In the genomic region with DNA sequence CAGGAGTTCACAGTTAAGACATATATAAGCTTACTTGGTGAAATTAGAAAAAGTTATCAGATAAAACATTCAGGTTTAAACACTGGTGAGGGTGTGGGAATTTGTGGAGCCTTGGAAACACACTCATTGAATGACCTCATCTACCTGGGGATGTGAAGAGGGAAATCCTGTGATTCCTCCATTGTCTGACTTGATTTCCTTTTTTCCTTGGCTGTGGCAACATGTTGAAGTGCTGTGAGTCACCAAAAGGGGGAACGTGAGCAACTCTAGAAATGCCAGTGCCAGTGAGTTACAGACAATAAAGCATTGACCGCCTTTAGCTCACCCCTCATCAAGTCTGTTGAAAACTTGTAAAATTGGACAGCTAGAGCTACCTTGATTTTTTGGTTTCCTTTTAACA, we compare ENCODE assay signal across 8 cellular contexts. TPM values are rescaled to one million over a fixed set of nuclear protein-coding genes. Genes with fewer than 3 reads are reported as not detected.
A peak's percentile ranks its signal among the peaks of the same experiment; 100 is the strongest.
DNase-seq lines count a peak whose midpoint lies in the region; ATAC-seq and TF ChIP-seq lines count a peak whose summit lies in the region.

No MANE protein-coding gene starts in this region.

- H3K4me1 ChIP-seq in right atrium auricular region, result peaks cover 0 to 56% of the 10 kb centered on the region in 2 donors
- H3K4me1 ChIP-seq in heart right ventricle, result peaks cover 4 to 63% (median 48%) of the 10 kb centered on the region in 9 donors
- peaks cover 9 to 66% (median 28%) of the 10 kb centered on the region in 3 donors for H3K4me1 ChIP-seq in esophagus squamous epithelium
- H3K4me1 ChIP-seq in urinary bladder (ENCODE audit: insufficient read depth), result peaks cover 2% of the 10 kb centered on the region

- H3K27me3 ChIP-seq in right atrium auricular region, result no peaks in the 10 kb centered on the region
- H3K27me3 ChIP-seq in heart right ventricle, result no peaks in the 10 kb centered on the region
- no peaks in the 10 kb centered on the region for H3K27me3 ChIP-seq in esophagus squamous epithelium

- H3K4me3 ChIP-seq in right atrium auricular region (no peak overlapping the region), heart right ventricle (peak overlapping the region in 2 of 10 donors; percentile 97 to 99), esophagus squamous epithelium (peak overlapping the region in 2 of 4 donors; percentile 76 to 98), urinary bladder (ENCODE audit: low read depth, low read length) (no peak overlapping the region)

- ATAC-seq in heart right ventricle (no peak), HG03571 (IDR thresholded peaks at IDR 0.05; ENCODE audit: unreplicated experiment) (no peak), HG02798 (IDR thresholded peaks at IDR 0.05; ENCODE audit: poor library complexity, unreplicated experiment) (no peak)

- WGBS in heart right ventricle, 2 donors, result 41% methylated on average over 2 of the region's 2 CpGs
- 17 to 41% methylated on average over 2 of the region's 2 CpGs for WGBS in esophagus squamous epithelium, 2 donors
- 66% methylated on average over 2 of the region's 2 CpGs for WGBS in urinary bladder

- no peak for TF ChIP-seq CTCF in right atrium auricular region (IDR thresholded peaks at IDR 0.05)
- peak in 4 of 9 donors; percentile 11 to 35 (median 17) for TF ChIP-seq CTCF in heart right ventricle (IDR thresholded peaks at IDR 0.05)
- TF ChIP-seq CTCF in RWPE1 (conservative IDR thresholded peaks at IDR 0.05; ENCODE audit: low read depth), result no peak
- peak in 1 of 6 experiments; percentile 23 for TF ChIP-seq CTCF in esophagus squamous epithelium (IDR thresholded peaks at IDR 0.05)

- H3K36me3 ChIP-seq in right atrium auricular region (no peaks in the 10 kb centered on the region), heart right ventricle (peaks cover 0 to 13% (median 0%) of the 10 kb centered on the region in 9 donors), esophagus squamous epithelium (no peaks in the 10 kb centered on the region), urinary bladder (ENCODE audit: insufficient read depth) (no peaks in the 10 kb centered on the region)

- CTCF ChIA-PET in RWPE1 (lab: Yijun Ruan, JAX), result interaction anchor here (0.5 to 0.8 kb wide), 4 partner anchors 14 to 500 kb away, joined by 3 to 6 read pairs (median 4); no protein-coding TSS in a partner anchor

- DNase-seq in right atrium auricular region (ENCODE audit: low spot score) (no peak), heart right ventricle (no peak), RWPE1 (ENCODE audit: low spot score) (peak; percentile 74), esophagus squamous epithelium (lab: John Stamatoyannopoulos, UW) (no peak)
- DNase-seq in stimulated activated CD4-positive, alpha-beta T cell treated with anti-CD3 and anti-CD28 coated beads, Interleukin-12 subunit alpha, Interleukin-12 subunit beta, amount 100 ng/mL, for 4 hours, result no peak

- H3K9me3 ChIP-seq in right atrium auricular region (no peaks in the 10 kb centered on the region), heart right ventricle (no peaks in the 10 kb centered on the region), esophagus squamous epithelium (no peaks in the 10 kb centered on the region)

- intact Hi-C loops in heart right ventricle (cut with DNase I) (loop anchor here in 1 of 10 donors (5.0 kb wide), 2 partner anchors 51 to 59 kb away; partner anchors contain the start of genes CDIP1 and DNAJA3), esophagus squamous epithelium (cut with DNase I) (no loop called here)

- H3K27ac ChIP-seq in right atrium auricular region (peak overlapping the region; percentile 5 to 95), heart right ventricle (peak overlapping the region in 5 of 10 donors; percentile 27 to 96 (median 93)), RWPE1 (peak overlapping the region; percentile 86), esophagus squamous epithelium (peak overlapping the region; percentile 28 to 97 (median 96)), urinary bladder (ENCODE audit: low read depth) (peak overlapping the region; percentile 54)

- no peak for TF ChIP-seq POLR2A in esophagus squamous epithelium (IDR thresholded peaks at IDR 0.05)

- POLR2A ChIA-PET in RWPE1 (lab: Yijun Ruan, JAX; ENCODE audit: low non-redundant PET), result no interaction called here

RNA-seq across cellular contexts. Expression of gene HMOX2, which starts 1.8 kb away (rescaled TPM):
- 100 to 1,000 TPM in 1 of 2 donors, 10 to 100 TPM in 1; 98.7 to 101 TPM for total RNA-seq in right atrium auricular region
- total RNA-seq in heart right ventricle, result 100 to 1,000 TPM in 3 of 10 donors, 10 to 100 TPM in 7; 58.4 to 207 (median 84.8) TPM
- 100 to 1,000 TPM in 1 of 2 donors, 10 to 100 TPM in 1; 74.3 to 251 TPM for polyA plus RNA-seq in heart right ventricle
- total RNA-seq in esophagus squamous epithelium, result 10 to 100 TPM; 46.9 to 94.0 (median 75.0) TPM
- total RNA-seq in urinary bladder, result 27.9 TPM
- polyA plus RNA-seq in urinary bladder, result 45.6 TPM

RNA-seq across cellular contexts. Expression of gene NMRAL1, which starts 3.5 kb away (rescaled TPM):
- 10 to 100 TPM; 18.7 to 36.3 TPM for total RNA-seq in right atrium auricular region
- 10 to 100 TPM in 9 of 10 donors, 1 to 10 TPM in 1; 9.5 to 36.1 (median 27.4) TPM for total RNA-seq in heart right ventricle
- polyA plus RNA-seq in heart right ventricle, result 10 to 100 TPM; 30.7 to 46.5 TPM
- 10 to 100 TPM; 25.4 to 55.5 (median 34.9) TPM for total RNA-seq in esophagus squamous epithelium
- 25.2 TPM for total RNA-seq in urinary bladder
- 48.2 TPM for polyA plus RNA-seq in urinary bladder

RNA-seq across cellular contexts. Expression of gene DNAJA3, which starts 52.3 kb away (rescaled TPM):
- 10 to 100 TPM; 47.6 to 50.5 TPM for total RNA-seq in right atrium auricular region
- 10 to 100 TPM; 51.4 to 76.7 (median 72.5) TPM for total RNA-seq in heart right ventricle
- 10 to 100 TPM; 29.0 to 52.1 TPM for polyA plus RNA-seq in heart right ventricle
- 10 to 100 TPM; 45.2 to 59.1 (median 49.1) TPM for total RNA-seq in esophagus squamous epithelium
- total RNA-seq in urinary bladder, result 33.5 TPM
- 38.4 TPM for polyA plus RNA-seq in urinary bladder
